1 cellular context compared by ENCODE assay signal in genomic region chr11:88535266-88535665, GRCh38.
TF ChIP-seq lines count a peak whose summit lies in the region.

No MANE protein-coding gene starts in this region.

TF ChIP-seq in HCT116, 20 proteins besides CTCF, POLR2A, EP300 and RAD21:
- TF ChIP-seq, protein P1, sequence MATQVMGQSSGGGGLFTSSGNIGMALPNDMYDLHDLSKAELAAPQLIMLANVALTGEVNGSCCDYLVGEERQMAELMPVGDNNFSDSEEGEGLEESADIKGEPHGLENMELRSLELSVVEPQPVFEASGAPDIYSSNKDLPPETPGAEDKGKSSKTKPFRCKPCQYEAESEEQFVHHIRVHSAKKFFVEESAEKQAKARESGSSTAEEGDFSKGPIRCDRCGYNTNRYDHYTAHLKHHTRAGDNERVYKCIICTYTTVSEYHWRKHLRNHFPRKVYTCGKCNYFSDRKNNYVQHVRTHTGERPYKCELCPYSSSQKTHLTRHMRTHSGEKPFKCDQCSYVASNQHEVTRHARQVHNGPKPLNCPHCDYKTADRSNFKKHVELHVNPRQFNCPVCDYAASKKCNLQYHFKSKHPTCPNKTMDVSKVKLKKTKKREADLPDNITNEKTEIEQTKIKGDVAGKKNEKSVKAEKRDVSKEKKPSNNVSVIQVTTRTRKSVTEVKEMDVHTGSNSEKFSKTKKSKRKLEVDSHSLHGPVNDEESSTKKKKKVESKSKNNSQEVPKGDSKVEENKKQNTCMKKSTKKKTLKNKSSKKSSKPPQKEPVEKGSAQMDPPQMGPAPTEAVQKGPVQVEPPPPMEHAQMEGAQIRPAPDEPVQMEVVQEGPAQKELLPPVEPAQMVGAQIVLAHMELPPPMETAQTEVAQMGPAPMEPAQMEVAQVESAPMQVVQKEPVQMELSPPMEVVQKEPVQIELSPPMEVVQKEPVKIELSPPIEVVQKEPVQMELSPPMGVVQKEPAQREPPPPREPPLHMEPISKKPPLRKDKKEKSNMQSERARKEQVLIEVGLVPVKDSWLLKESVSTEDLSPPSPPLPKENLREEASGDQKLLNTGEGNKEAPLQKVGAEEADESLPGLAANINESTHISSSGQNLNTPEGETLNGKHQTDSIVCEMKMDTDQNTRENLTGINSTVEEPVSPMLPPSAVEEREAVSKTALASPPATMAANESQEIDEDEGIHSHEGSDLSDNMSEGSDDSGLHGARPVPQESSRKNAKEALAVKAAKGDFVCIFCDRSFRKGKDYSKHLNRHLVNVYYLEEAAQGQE (IDR thresholded peaks at IDR 0.05; ENCODE audit: low read depth) = no peak
- no peak for TF ChIP-seq SP1 (IDR thresholded peaks at IDR 0.05; ENCODE audit: low read depth)
- TF ChIP-seq FOSL1 (IDR thresholded peaks at IDR 0.05; ENCODE audit: low read depth) = no peak
